Comparison of ENCODE assay signal across 14 cellular contexts in genomic region chr5:179274321-179275315, GRCh38.
A peak's percentile ranks its signal among the peaks of the same experiment; 100 is the strongest.
DNase-seq lines count a peak whose midpoint lies in the region; ATAC-seq, FAIRE-seq and TF ChIP-seq lines count a peak whose summit lies in the region.
"Had no signal": no experiment of that assay in that cellular context is flagged by ENCODE, and none has a peak within 500 bp of the region (broad histone marks: within the 10 kb centered on the region; RNA-seq: fewer than 3 reads in every experiment).

No MANE protein-coding gene starts in this region.

- ATAC-seq in left cardiac atrium, result no peak
- no peak for ATAC-seq in sciatic nerve
- no peak for ATAC-seq in HG02610 (IDR thresholded peaks at IDR 0.05; ENCODE audit: unreplicated experiment)
- ATAC-seq in HG02840 (IDR thresholded peaks at IDR 0.05; ENCODE audit: low FRiP score, unreplicated experiment), result no peak
- ATAC-seq: naive thymus-derived CD8-positive, alpha-beta T cell had no signal

- DNase-seq in AG10803 (ENCODE audit: low read depth) (no peak), left cardiac atrium (peak; percentile 23), sciatic nerve (ENCODE audit: low spot score) (peak; percentile 61), H54 (ENCODE audit: insufficient read length, low spot score) (no peak), KBM-7 (no peak)
- DNase-seq: activated naive CD8-positive, alpha-beta T cell treated with anti-CD3 and anti-CD28 coated beads, Interleukin-2, amount 10 ng/mL, durations not matched to agents 7 days and 5 days; effector memory CD4-positive, alpha-beta T cell; Karpas-422; stimulated activated CD4-positive, alpha-beta T cell treated with anti-CD3 and anti-CD28 coated beads, Interleukin-2, amount 100 ng/mL, for 24 hours had no signal

- TF ChIP-seq POLR2A in H54 (IDR thresholded peaks at IDR 0.05; ENCODE audit: low read depth, low read length), result no peak

- intact Hi-C loops in left cardiac atrium (cut with DNase I), result no loop called here
- intact Hi-C loops in sciatic nerve (cut with DNase I), result no loop called here

- no peak overlapping the region for H3K4me3 ChIP-seq in AG10803 (ENCODE audit: low read length)
- H3K4me3 ChIP-seq: BLaER1 treated with 17β-estradiol and CSF1 and Interleukin-3, amounts not matched to agents 10 nM and 100 nM had no signal

- peak overlapping the region; percentile 7 for H3K27ac ChIP-seq in adipose tissue (ENCODE audit: low read depth, low read length)
- H3K27ac ChIP-seq: BLaER1 treated with 17β-estradiol and CSF1 and Interleukin-3, amounts not matched to agents 10 nM and 100 nM had no signal

- no peak for FAIRE-seq in H54 (lab: Jason Lieb, UNC)

- 74 to 87% (median 84%) methylated on average over 26 of the region's 26 CpGs for WGBS in adipose tissue, 3 donors

- TF ChIP-seq CTCF in AG10803 (conservative IDR thresholded peaks at IDR 0.05; ENCODE audit: low read length), result peak; percentile 24

- in situ Hi-C loops in KBM-7 (cut with MboI; ENCODE audit: low pct_unique_long_range_greater_than_20kb, low sequenced_read_pairs), result no loop called here

Comparison
In these comparisons a context has a peak if more than half of its experiments do, and no peak if none do; other contexts are left out.
1. DNase-seq: peak in left cardiac atrium (single experiment) and sciatic nerve (single experiment); none in AG10803 (single experiment), H54 (single experiment) and KBM-7 (single experiment).